ENCODE assay signal across 8 cellular contexts in genomic region chr14:104723651-104724406, GRCh38. TPM values are rescaled to one million over a fixed set of nuclear protein-coding genes. Genes with fewer than 3 reads are reported as not detected.
DNase-seq lines count a peak whose midpoint lies in the region; ATAC-seq and TF ChIP-seq lines count a peak whose summit lies in the region.

Gene ADSS1, plus strand, starts transcription at chr14:104724229. Its CDS starts 42 bp downstream, at chr14:104724271.

- no peak within 1 kb of the TSS for H3K27ac Mint-ChIP-seq in immature natural killer cell

- CTCF ChIA-PET in A673 (lab: Charles Lee) = no interaction called here

- H3K27me3 Mint-ChIP-seq in immature natural killer cell (ENCODE audit: low read depth in 3 of 3) = peaks cover 1 to 3% (median 2%) of the 10 kb centered on the region in 3 donors

- DNase-seq in A673 (ENCODE audit: low spot score) (no peak), T-helper 9 cell (peak; percentile 57), body of pancreas (peak; percentile 67 to 76 (median 74)), immature natural killer cell (peak; percentile 62 to 71 (median 71))
- peak; percentile 56 for DNase-seq in stimulated activated CD4-positive, alpha-beta T cell treated with anti-CD3 and anti-CD28 coated beads, Interleukin-12 subunit alpha, Interleukin-12 subunit beta, amount 100 ng/mL, for 4 hours

- H3K27ac ChIP-seq in A673 (ENCODE audit: low read depth, low read length, poor library complexity, severe bottlenecking) (no peak within 1 kb of the TSS), HUES64 (ENCODE audit: low read depth, low read length) (peak within 1 kb of the TSS; percentile 46; the same call in 1 of the 2 replicates), body of pancreas (peak within 1 kb of the TSS in 3 of 4 donors; percentile 52 to 72 (median 53))

- H3K9me3 ChIP-seq in A673 (ENCODE audit: low read depth, low read length, poor library complexity, severe bottlenecking) = no peaks in the 10 kb centered on the region
- no peaks in the 10 kb centered on the region for H3K9me3 ChIP-seq in HUES64 (ENCODE audit: insufficient read depth, low read depth, low read length)
- no peaks in the 10 kb centered on the region for H3K9me3 ChIP-seq in body of pancreas

- H3K4me3 Mint-ChIP-seq in immature natural killer cell = peak within 1 kb of the TSS; percentile 61 to 78 (median 67)

- peaks cover 9% of the 10 kb centered on the region for H3K4me1 ChIP-seq in A673 (ENCODE audit: insufficient read depth, low read length, poor library complexity, severe bottlenecking)
- H3K4me1 ChIP-seq in HUES64 (ENCODE audit: insufficient read depth, low read length) = peaks cover 6% of the 10 kb centered on the region; the same call in 1 of the 2 replicates
- H3K4me1 ChIP-seq in body of pancreas = peaks cover 32% of the 10 kb centered on the region

- POLR2A ChIA-PET in A673 (lab: Charles Lee; ENCODE audit: low non-redundant PET) = interaction anchor here (0.6 kb wide), 1 partner anchor 101 kb away, joined by 3 read pairs; no protein-coding TSS in a partner anchor

- WGBS in HUES64 = 3% methylated on average over 78 of the region's 82 CpGs
- 0 to 1% methylated on average over 2 to 80 of the region's 82 CpGs for whole genome bisulfite sequencing in body of pancreas, 2 donors

- H3K4me3 ChIP-seq in A673 (ENCODE audit: low read depth, low read length, poor library complexity, severe bottlenecking) = peak within 1 kb of the TSS; percentile 40
- peak within 1 kb of the TSS; percentile 78 for H3K4me3 ChIP-seq in HUES64 (ENCODE audit: low read length)
- peak within 1 kb of the TSS; percentile 59 to 67 for H3K4me3 ChIP-seq in body of pancreas

- ATAC-seq in GM18498 (IDR thresholded peaks at IDR 0.05; ENCODE audit: unreplicated experiment) (peak; percentile 49), body of pancreas (peak; percentile 87), HG03378 (IDR thresholded peaks at IDR 0.05; ENCODE audit: unreplicated experiment) (no peak)

- H3K36me3 ChIP-seq in A673 (ENCODE audit: insufficient read depth, low read length, poor library complexity, severe bottlenecking) = peaks cover 5% of the 10 kb centered on the region
- H3K36me3 ChIP-seq in HUES64 (ENCODE audit: insufficient read depth, low read length) = peaks cover 3% of the 10 kb centered on the region; the same call in 1 of the 2 replicates
- no peaks in the 10 kb centered on the region for H3K36me3 ChIP-seq in body of pancreas (replicated peaks in 1 of 2; ENCODE audit: insufficient read depth in 1 of 2, low read depth in 2 of 2)

- peak within 1 kb of the TSS; percentile 70 for H3K9ac ChIP-seq in HUES64 (ENCODE audit: low read depth, low read length)

- TF ChIP-seq CTCF in A673 (conservative IDR thresholded peaks at IDR 0.05; ENCODE audit: low read depth, low read length) = peak; percentile 66
- TF ChIP-seq CTCF in body of pancreas (IDR thresholded peaks at IDR 0.05) = peak; percentile 70 to 96 (median 84)

- H3K4me1 Mint-ChIP-seq in immature natural killer cell = no peaks in the 10 kb centered on the region

- H3K27me3 ChIP-seq in A673 (replicated peaks; ENCODE audit: insufficient read depth, low read depth, low read length, poor library complexity) (no peaks in the 10 kb centered on the region), HUES64 (ENCODE audit: insufficient read depth, low read length) (no peaks in the 10 kb centered on the region; the same call in 1 of the 2 replicates), body of pancreas (no peaks in the 10 kb centered on the region)

- no TSS peak for BruUV-seq in A673 (replicated peaks; lab: Mats Ljungman, UMichigan)

- intact Hi-C loops in A673 (cut with micrococcal nuclease; ENCODE audit: unreplicated experiment) = no loop called here
- intact Hi-C loops in body of pancreas (cut with DNase I) = no loop called here

- no peaks in the 10 kb centered on the region for H3K9me3 Mint-ChIP-seq in immature natural killer cell

- H3K36me3 Mint-ChIP-seq in immature natural killer cell = no peaks in the 10 kb centered on the region

- TF ChIP-seq POLR2A in body of pancreas (IDR thresholded peaks at IDR 0.05) = peak in 2 of 3 donors; percentile 13 to 23

RNA-seq across cellular contexts. Expression of gene ADSS1, which starts in this region (rescaled TPM):
- total RNA-seq in A673 (2021) (0.37 and 0.52 TPM in 2 replicates), body of pancreas (1 to 10 TPM; 4.0 to 4.7 TPM)
- 5.6 TPM for polyA plus RNA-seq in HUES64 (2013, experiment 1 of 2)
- 9.2 TPM for polyA plus RNA-seq in HUES64 (2013, experiment 2 of 2)
- 1 to 10 TPM in 2 of 3 donors, under 1 TPM in 1; 0.43 to 2.4 (median 1.2) TPM for polyA plus RNA-seq in immature natural killer cell
